ENCODE assay signal across 1 cellular context in genomic region chr17:74351552-74352210, GRCh38.
A peak's percentile ranks its signal among the peaks of the same experiment; 100 is the strongest.
TF ChIP-seq lines count a peak whose summit lies in the region.

No MANE protein-coding gene starts in this region.

TF ChIP-seq in WTC11, 78 proteins besides CTCF, POLR2A, EP300 and RAD21 (continued from another document and continues in another):
- no peak for TF ChIP-seq ZNF532 (CRISPR knock-in tag; IDR thresholded peaks at IDR 0.05; ENCODE audit: borderline replicate concordance)
- peak; percentile 51 for TF ChIP-seq SP1 (CRISPR knock-in tag; conservative IDR thresholded peaks at IDR 0.05)
- TF ChIP-seq PRDM15 (CRISPR knock-in tag; IDR thresholded peaks at IDR 0.05): peak; percentile 54; the same call in 1 of the 2 replicates
- TF ChIP-seq TCF7 (CRISPR knock-in tag; IDR thresholded peaks at IDR 0.05; ENCODE audit: low read depth): peak; percentile 80; the same call in 1 of the 2 replicates
- no peak for TF ChIP-seq ERG (CRISPR knock-in tag; IDR thresholded peaks at IDR 0.05)
- TF ChIP-seq SMAD4 (CRISPR knock-in tag; IDR thresholded peaks at IDR 0.05): no peak; the same call in 1 of the 2 replicates
- TF ChIP-seq ATF6 (CRISPR knock-in tag; IDR thresholded peaks at IDR 0.05): no peak
- TF ChIP-seq MYBL2 (CRISPR knock-in tag; IDR thresholded peaks at IDR 0.05): peak; percentile 91
- TF ChIP-seq HMGA2 (CRISPR knock-in tag; IDR thresholded peaks at IDR 0.05): no peak
- TF ChIP-seq ZNF512 (CRISPR knock-in tag; IDR thresholded peaks at IDR 0.05; ENCODE audit: borderline replicate concordance): no peak
- peak; percentile 91 for TF ChIP-seq ZNF281 (CRISPR knock-in tag; IDR thresholded peaks at IDR 0.05)
- TF ChIP-seq ZNF121 (CRISPR knock-in tag; IDR thresholded peaks at IDR 0.05): peak; percentile 74
- TF ChIP-seq ATF2 (CRISPR knock-in tag; IDR thresholded peaks at IDR 0.05; ENCODE audit: borderline replicate concordance, low read depth): no peak; the same call in 1 of the 2 replicates
- no peak for TF ChIP-seq RORB (CRISPR knock-in tag; IDR thresholded peaks at IDR 0.05)
- peak; percentile 94 for TF ChIP-seq IRF1 (CRISPR knock-in tag; IDR thresholded peaks at IDR 0.05)
- TF ChIP-seq GRHL2 (CRISPR knock-in tag; IDR thresholded peaks at IDR 0.05; ENCODE audit: insufficient replicate concordance, severe bottlenecking): no peak
- TF ChIP-seq HMGXB4 (CRISPR knock-in tag; IDR thresholded peaks at IDR 0.05): no peak; the same call in 1 of the 2 replicates
- no peak for TF ChIP-seq GTF2I (CRISPR knock-in tag; conservative IDR thresholded peaks at IDR 0.05)
- TF ChIP-seq NR3C1 (CRISPR knock-in tag; conservative IDR thresholded peaks at IDR 0.05; ENCODE audit: low read depth): no peak; the same call in 1 of the 2 replicates
- peak; percentile 60; the same call in 1 of the 2 replicates for TF ChIP-seq E2F5 (CRISPR knock-in tag; IDR thresholded peaks at IDR 0.05)
- TF ChIP-seq CBFB (CRISPR knock-in tag; IDR thresholded peaks at IDR 0.05; ENCODE audit: low read depth): peak; percentile 94; the same call in 1 of the 2 replicates
- peak; percentile 94 for TF ChIP-seq ARID4B (CRISPR knock-in tag; IDR thresholded peaks at IDR 0.05; ENCODE audit: borderline replicate concordance)
